In the genomic region with DNA sequence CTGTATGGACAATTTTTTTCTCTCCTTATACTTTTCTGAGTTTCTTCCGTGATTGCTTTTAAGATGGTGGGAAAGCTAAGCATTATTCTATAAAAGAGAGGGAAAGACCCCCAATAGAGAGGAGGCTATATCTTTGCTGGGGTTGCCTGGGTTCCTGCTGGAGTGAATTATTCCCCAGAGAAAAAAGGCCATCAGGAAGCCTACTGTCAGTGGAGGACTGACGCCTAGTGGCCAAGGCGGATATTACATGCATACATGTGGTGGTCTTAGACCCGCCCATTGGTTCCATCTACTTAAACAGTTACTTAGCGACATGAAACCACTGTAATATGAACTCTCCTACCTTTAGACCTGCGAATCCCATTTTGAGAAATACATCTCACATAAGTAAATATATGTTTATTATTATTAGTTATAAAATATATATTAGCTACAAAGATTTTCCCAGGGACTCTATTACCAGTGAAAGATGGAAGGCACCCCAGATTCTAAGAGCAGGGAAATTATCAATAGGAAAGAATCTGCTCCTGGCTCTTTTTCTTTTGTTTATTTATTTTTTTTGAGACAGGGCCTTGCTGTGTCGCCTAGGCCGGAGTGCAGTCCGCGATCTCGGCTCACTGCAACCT, we compare ENCODE assay signal across 8 cellular contexts. TPM values are rescaled to one million over a fixed set of nuclear protein-coding genes. Genes with fewer than 3 reads are reported as not detected.
DNase-seq lines count a peak whose midpoint lies in the region; ATAC-seq, FAIRE-seq and TF ChIP-seq lines count a peak whose summit lies in the region.

No MANE protein-coding gene starts in this region.

- H3K9me3 ChIP-seq in osteoblast (ENCODE audit: low read depth, low read length) = no peaks in the 10 kb centered on the region
- H3K9me3 ChIP-seq in thoracic aorta = no peaks in the 10 kb centered on the region

- H3K4me1 ChIP-seq in osteoblast (ENCODE audit: insufficient read depth, low read length) = no peaks in the 10 kb centered on the region
- H3K4me1 ChIP-seq in thoracic aorta (ENCODE audit: control insufficient read depth in 1 of 2, low read depth in 2 of 2) = no peaks in the 10 kb centered on the region

- DNase-seq in GM10248 (ENCODE audit: extremely low spot score) = peak; percentile 82
- DNase-seq in MV-4-11 (lab: John Stamatoyannopoulos, UW) = peak; percentile 59
- peak; percentile 65 for DNase-seq in SHP77 treated with DMSO at 0.1 percent for 48 hours (lab: John Stamatoyannopoulos, UW)
- peak; percentile 49 for DNase-seq in activated effector memory CD4-positive, alpha-beta T cell treated with Interleukin-2 at 50 U/mL for 16 hours
- DNase-seq in frontal cortex (ENCODE audit: low spot score in 2 of 2) = peak; percentile 47 to 68
- peak; percentile 89 for DNase-seq in osteoblast (ENCODE audit: insufficient read length, low spot score, missing footprints)
- peak; percentile 58 for DNase-seq in thoracic aorta (ENCODE audit: low spot score)

- FAIRE-seq in frontal cortex (lab: Jason Lieb, UNC) = no peak

- TF ChIP-seq CTCF in GM10248 (IDR thresholded peaks at IDR 0.05; ENCODE audit: control extremely low read depth, extremely low read depth, low read depth, missing control alignments) (peak; percentile 87), osteoblast (IDR thresholded peaks at IDR 0.05; ENCODE audit: extremely low read depth, low read depth, low read length) (peak; percentile 95), thoracic aorta (IDR thresholded peaks at IDR 0.05) (peak; percentile 96)

- ATAC-seq in thoracic aorta (ENCODE audit: insufficient number of reproducible peaks, low FRiP score, low read depth) (peak; percentile 82), HG03039 (IDR thresholded peaks at IDR 0.05; ENCODE audit: unreplicated experiment) (no peak)

- no peaks in the 10 kb centered on the region for H3K79me2 ChIP-seq in osteoblast (ENCODE audit: insufficient read depth, low read length)

- CTCF ChIA-PET in GM10248 (lab: Yijun Ruan, JAX) = interaction anchor here (0.6 to 5.7 kb wide), 47 partner anchors 9 to 409 kb away, joined by 3 to 53 read pairs (median 3); a partner anchor contains a TSS

- POLR2A ChIA-PET in GM10248 (lab: Yijun Ruan, JAX) = no interaction called here

- H3K4me3 ChIP-seq in osteoblast (ENCODE audit: insufficient read depth, low read length) (no peak overlapping the region), thoracic aorta (no peak overlapping the region)

- no peak overlapping the region for H3K27ac ChIP-seq in osteoblast (ENCODE audit: low read depth, low read length)
- no peak overlapping the region for H3K27ac ChIP-seq in thoracic aorta

- H4K20me1 ChIP-seq in osteoblast (ENCODE audit: insufficient read depth, low read length) = no peaks in the 10 kb centered on the region

- no peak overlapping the region for H2AFZ ChIP-seq in osteoblast (ENCODE audit: low read length)

- H3K27me3 ChIP-seq in osteoblast (ENCODE audit: insufficient read depth, low read length) = peaks cover 8% of the 10 kb centered on the region
- no peaks in the 10 kb centered on the region for H3K27me3 ChIP-seq in thoracic aorta (replicated peaks; ENCODE audit: insufficient read depth)

- H3K36me3 ChIP-seq in osteoblast (ENCODE audit: insufficient read depth, low read length) (no peaks in the 10 kb centered on the region), thoracic aorta (no peaks in the 10 kb centered on the region)

- no peak overlapping the region for H3K4me2 ChIP-seq in osteoblast (ENCODE audit: insufficient read depth, low read length)

RNA-seq across cellular contexts. Expression of a gene that starts 15.7 kb away (rescaled TPM):
- total RNA-seq in frontal cortex (not detected), osteoblast (not detected in 2 replicates), thoracic aorta (1 to 10 TPM; 1.8 to 4.3 TPM)

RNA-seq across cellular contexts. Expression of a gene that starts 26.4 kb away (rescaled TPM):
- total RNA-seq in frontal cortex = 4.5 TPM
- 16.8 and 19.2 TPM in 2 replicates for total RNA-seq in osteoblast
- 10 to 100 TPM; 23.0 to 32.7 TPM for total RNA-seq in thoracic aorta

RNA-seq across cellular contexts. Expression of a gene that starts 34.5 kb away (rescaled TPM):
- total RNA-seq in frontal cortex (0.82 TPM), osteoblast (not detected in 2 replicates), thoracic aorta (1 to 10 TPM in 1 of 2 donors, not detected in 1; 4.7 TPM)

RNA-seq across cellular contexts. Expression of a gene that starts 53.4 kb away (rescaled TPM):
- total RNA-seq in frontal cortex = 0.82 TPM
- not detected in 2 replicates for total RNA-seq in osteoblast
- total RNA-seq in thoracic aorta = not detected
